Comparison of ENCODE assay signal across 9 cellular contexts in genomic region chr10:43221419-43222293, GRCh38.
DNase-seq lines count a peak whose midpoint lies in the region; ATAC-seq and TF ChIP-seq lines count a peak whose summit lies in the region.
"Had no signal": no experiment of that assay in that cellular context is flagged by ENCODE, and none has a peak within 500 bp of the region (broad histone marks: within the 10 kb centered on the region; RNA-seq: fewer than 3 reads in every experiment).

No MANE protein-coding gene starts in this region.

- no peaks in the 10 kb centered on the region for H3K27me3 Mint-ChIP-seq in central memory CD8-positive, alpha-beta T cell
- peaks cover 31% of the 10 kb centered on the region for H3K27me3 Mint-ChIP-seq in nephron progenitor cell (ENCODE audit: low read depth, poor library complexity)

- H3K4me3 Mint-ChIP-seq in central memory CD8-positive, alpha-beta T cell = peak overlapping the region; percentile 36
- no peak overlapping the region for H3K4me3 Mint-ChIP-seq in nephron progenitor cell

- POLR2A ChIA-PET in HEK293T (lab: Yijun Ruan, JAX) = no interaction called here

- no peaks in the 10 kb centered on the region for H3K9me3 Mint-ChIP-seq in central memory CD8-positive, alpha-beta T cell
- H3K9me3 Mint-ChIP-seq in nephron progenitor cell = no peaks in the 10 kb centered on the region

- DNase-seq in GM10266 (ENCODE audit: extremely low spot score) (no peak), nephron progenitor cell (peak; percentile 49), HEK293T (ENCODE audit: extremely low spot score) (no peak), HCEC 1CT (no peak), NCI-H526 treated with DMSO at 0.1 percent for 48 hours (lab: John Stamatoyannopoulos, UW) (no peak)
- DNase-seq in central memory CD8-positive, alpha-beta T cell (ENCODE audit: low spot score in 2 of 2) = no peak
- DNase-seq: kidney glomerular epithelial cell had no signal

- H3K36me3 Mint-ChIP-seq in central memory CD8-positive, alpha-beta T cell (ENCODE audit: insufficient read depth) = peaks cover 7% of the 10 kb centered on the region
- no peaks in the 10 kb centered on the region for H3K36me3 Mint-ChIP-seq in nephron progenitor cell (ENCODE audit: low read depth)

- TF ChIP-seq CTCF in GM10266 (IDR thresholded peaks at IDR 0.05; ENCODE audit: control insufficient read depth, insufficient read depth, low read depth, missing control alignments) (peak; percentile 22), nephron progenitor cell (IDR thresholded peaks at IDR 0.05) (peak; percentile 28)

- peak; percentile 15 for ATAC-seq in central memory CD8-positive, alpha-beta T cell (replicated peaks; ENCODE audit: extremely low read depth, poor library complexity, severe bottlenecking)
- ATAC-seq in HG03039 (IDR thresholded peaks at IDR 0.05; ENCODE audit: unreplicated experiment) = no peak

- peaks cover 51% of the 10 kb centered on the region for H3K4me1 Mint-ChIP-seq in central memory CD8-positive, alpha-beta T cell
- peaks cover 3% of the 10 kb centered on the region for H3K4me1 Mint-ChIP-seq in nephron progenitor cell

- no peak for TF ChIP-seq EP300 in Ishikawa (IDR thresholded peaks at IDR 0.05; ENCODE audit: borderline replicate concordance)

- CTCF ChIA-PET in HEK293T (lab: Yijun Ruan, JAX) = interaction anchor here (0.6 to 1.0 kb wide), 2 partner anchors 20 to 353 kb away, joined by 4 to 5 read pairs; no protein-coding TSS in a partner anchor

- TF ChIP-seq RAD21 in Ishikawa (IDR thresholded peaks at IDR 0.05; ENCODE audit: low read depth) = peak; percentile 9; the same call in 1 of the 2 replicates

- peak overlapping the region; percentile 71 for H3K27ac Mint-ChIP-seq in central memory CD8-positive, alpha-beta T cell (ENCODE audit: low read depth)
- H3K27ac Mint-ChIP-seq in nephron progenitor cell = no peak overlapping the region

TF ChIP-seq in Ishikawa, 13 proteins besides CTCF, POLR2A, EP300 and RAD21:
- TF ChIP-seq REST (IDR thresholded peaks at IDR 0.05; ENCODE audit: low read depth) = no peak
- TF ChIP-seq ZBTB7A (IDR thresholded peaks at IDR 0.05; ENCODE audit: low read depth) = no peak
- TF ChIP-seq TCF12 (IDR thresholded peaks at IDR 0.05; ENCODE audit: low read depth) = no peak
- TF ChIP-seq TAF1 (IDR thresholded peaks at IDR 0.05; ENCODE audit: low read depth) = no peak
- no peak for TF ChIP-seq CREB1 (IDR thresholded peaks at IDR 0.05; ENCODE audit: low read depth)
- TF ChIP-seq, protein P1, sequence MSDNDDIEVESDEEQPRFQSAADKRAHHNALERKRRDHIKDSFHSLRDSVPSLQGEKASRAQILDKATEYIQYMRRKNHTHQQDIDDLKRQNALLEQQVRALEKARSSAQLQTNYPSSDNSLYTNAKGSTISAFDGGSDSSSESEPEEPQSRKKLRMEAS (IDR thresholded peaks at IDR 0.05) = no peak
- no peak for TF ChIP-seq FOXM1 (IDR thresholded peaks at IDR 0.05; ENCODE audit: borderline replicate concordance, low read depth)
- no peak for TF ChIP-seq EGR1 (IDR thresholded peaks at IDR 0.05)
- TF ChIP-seq, protein P2, sequence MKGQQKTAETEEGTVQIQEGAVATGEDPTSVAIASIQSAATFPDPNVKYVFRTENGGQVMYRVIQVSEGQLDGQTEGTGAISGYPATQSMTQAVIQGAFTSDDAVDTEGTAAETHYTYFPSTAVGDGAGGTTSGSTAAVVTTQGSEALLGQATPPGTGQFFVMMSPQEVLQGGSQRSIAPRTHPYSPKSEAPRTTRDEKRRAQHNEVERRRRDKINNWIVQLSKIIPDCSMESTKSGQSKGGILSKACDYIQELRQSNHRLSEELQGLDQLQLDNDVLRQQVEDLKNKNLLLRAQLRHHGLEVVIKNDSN (IDR thresholded peaks at IDR 0.05) = no peak
- no peak for TF ChIP-seq NFIC (IDR thresholded peaks at IDR 0.05)
- no peak for TF ChIP-seq YY1 (IDR thresholded peaks at IDR 0.05; ENCODE audit: low read depth)
- no peak for TF ChIP-seq CEBPB (IDR thresholded peaks at IDR 0.05)
- no peak for TF ChIP-seq TEAD4 (IDR thresholded peaks at IDR 0.05)

TF ChIP-seq in HEK293T, 16 proteins besides CTCF, POLR2A, EP300 and RAD21:
- TF ChIP-seq CTBP1 (IDR thresholded peaks at IDR 0.05; ENCODE audit: borderline replicate concordance) (no peak), ZNF384 (IDR thresholded peaks at IDR 0.05) (no peak), FOXM1 (IDR thresholded peaks at IDR 0.05; ENCODE audit: borderline replicate concordance) (no peak), FOXK2 (IDR thresholded peaks at IDR 0.05) (no peak), PKNOX1 (IDR thresholded peaks at IDR 0.05) (no peak), ELF4 (IDR thresholded peaks at IDR 0.05) (no peak), TARDBP (IDR thresholded peaks at IDR 0.05) (no peak), FOXA1 (IDR thresholded peaks at IDR 0.05) (no peak), LEF1 (IDR thresholded peaks at IDR 0.05; ENCODE audit: borderline replicate concordance) (no peak), HDGF (IDR thresholded peaks at IDR 0.05; ENCODE audit: borderline replicate concordance) (no peak), ARNT (IDR thresholded peaks at IDR 0.05) (no peak), SP1 (IDR thresholded peaks at IDR 0.05) (no peak), NFRKB (IDR thresholded peaks at IDR 0.05) (no peak), L3MBTL2 (conservative IDR thresholded peaks at IDR 0.05) (no peak), SUZ12 (IDR thresholded peaks at IDR 0.05) (no peak), BHLHE40 (IDR thresholded peaks at IDR 0.05; ENCODE audit: borderline replicate concordance) (no peak)
